14 cellular contexts compared by ENCODE assay signal in the genomic region with DNA sequence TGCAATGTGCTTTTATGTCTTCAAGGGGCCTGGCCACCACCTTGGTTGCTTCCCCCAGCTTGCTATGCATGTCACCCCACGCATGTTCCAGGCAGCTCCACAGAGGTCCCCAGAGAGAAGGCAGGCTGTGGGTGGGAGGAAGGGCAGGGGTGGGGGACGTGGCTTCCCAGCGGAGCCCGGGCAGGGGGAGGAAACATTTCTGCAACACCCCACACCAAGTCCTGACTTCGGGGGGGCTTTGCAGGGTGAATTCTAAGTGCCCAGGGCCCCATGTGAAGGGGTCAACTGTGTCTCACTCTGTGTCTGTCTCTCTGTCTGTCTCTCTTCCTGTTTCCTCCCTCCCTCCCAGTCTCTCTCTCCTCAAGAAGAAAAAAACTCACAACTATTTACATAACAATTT. TPM values are rescaled to one million over a fixed set of nuclear protein-coding genes. Genes with fewer than 3 reads are reported as not detected.
DNase-seq lines count a peak whose midpoint lies in the region; TF ChIP-seq lines count a peak whose summit lies in the region.
"Had no signal": no experiment of that assay in that cellular context is flagged by ENCODE, and none has a peak within 500 bp of the region (broad histone marks: within the 10 kb centered on the region; RNA-seq: fewer than 3 reads in every experiment).

No MANE protein-coding gene starts in this region.

- no peak overlapping the region for H2BK15ac ChIP-seq in mesendoderm (replicated peaks; ENCODE audit: low read depth)

- H4K8ac ChIP-seq in mesendoderm (ENCODE audit: low read depth, low read length) = no peak overlapping the region

- no peak overlapping the region for H3K9ac ChIP-seq in mesendoderm (ENCODE audit: low read length)

- no peak overlapping the region for H4K5ac ChIP-seq in mesendoderm (ENCODE audit: low read length)

- peak overlapping the region in 3 of 4 donors; percentile 53 to 78 (median 57) for H3K27ac ChIP-seq in esophagus squamous epithelium
- no peak overlapping the region for H3K27ac ChIP-seq in mesendoderm (ENCODE audit: low read depth, low read length)

- H3K36me3 Mint-ChIP-seq in activated T-cell treated with anti-CD3 and anti-CD28 coated beads, Interleukin-2, amount 50 U/mL, for 24 hours (ENCODE audit: low read depth) = no peaks in the 10 kb centered on the region
- H3K36me3 Mint-ChIP-seq: activated naive CD4-positive, alpha-beta T cell treated with anti-CD3 and anti-CD28 coated beads, Interleukin-2, amount 50 U/mL, for 72 hours had no signal

- no peak overlapping the region for H2BK5ac ChIP-seq in mesendoderm (ENCODE audit: low read length)

- WGBS in esophagus squamous epithelium, 2 donors = 11 to 53% methylated on average over 1 to 2 of the region's 5 CpGs
- WGBS in mesendoderm (ENCODE audit: extremely low coverage, insufficient coverage, low lambda C conversion rate) = no CpG with 5 or more reads among the region's 5 CpGs

- intact Hi-C loops in esophagus squamous epithelium (cut with DNase I) = no loop called here

- peaks cover 0 to 34% (median 6%) of the 10 kb centered on the region in 3 donors for H3K4me1 ChIP-seq in esophagus squamous epithelium
- peaks cover 5% of the 10 kb centered on the region for H3K4me1 ChIP-seq in mesendoderm (ENCODE audit: control insufficient read depth, low read depth, low read length)
- H3K4me1 ChIP-seq: prostate gland had no signal

- no peaks in the 10 kb centered on the region for H3K27me3 ChIP-seq in esophagus squamous epithelium
- H3K27me3 ChIP-seq in mesendoderm (ENCODE audit: insufficient read depth, low read length, poor library complexity) = no peaks in the 10 kb centered on the region

- H3K4ac ChIP-seq in mesendoderm (ENCODE audit: low read depth, low read length) = no peak overlapping the region

- H3K4me1 Mint-ChIP-seq in activated T-cell treated with anti-CD3 and anti-CD28 coated beads, Interleukin-2, amount 50 U/mL, for 24 hours (ENCODE audit: low read depth) = peaks cover 12% of the 10 kb centered on the region

- no peak for TF ChIP-seq CTCF in esophagus squamous epithelium (IDR thresholded peaks at IDR 0.05)

- H3K27ac Mint-ChIP-seq in activated T-cell treated with anti-CD3 and anti-CD28 coated beads, Interleukin-2, amount 50 U/mL, for 24 hours = peak overlapping the region; percentile 11
- H3K27ac Mint-ChIP-seq: activated naive CD4-positive, alpha-beta T cell treated with anti-CD3 and anti-CD28 coated beads, Interleukin-2, amount 50 U/mL, for 72 hours had no signal

- no peak overlapping the region for H3K4me3 Mint-ChIP-seq in activated T-cell treated with anti-CD3 and anti-CD28 coated beads, Interleukin-2, amount 50 U/mL, for 24 hours

- no peaks in the 10 kb centered on the region for H3K79me1 ChIP-seq in mesendoderm (ENCODE audit: low read length)

- peaks cover 2% of the 10 kb centered on the region for H3K27me3 Mint-ChIP-seq in activated T-cell treated with anti-CD3 and anti-CD28 coated beads, Interleukin-2, amount 50 U/mL, for 24 hours

- no peaks in the 10 kb centered on the region for H3K9me3 ChIP-seq in esophagus squamous epithelium
- H3K9me3 ChIP-seq: prostate gland had no signal

- H3K4me3 ChIP-seq in esophagus squamous epithelium = no peak overlapping the region
- H3K4me3 ChIP-seq in mesendoderm (ENCODE audit: low read length) = no peak overlapping the region
- H3K4me3 ChIP-seq: prostate gland had no signal

- H2AK5ac ChIP-seq in mesendoderm (ENCODE audit: low read length) = no peak overlapping the region

- no peak for TF ChIP-seq POLR2A in esophagus squamous epithelium (IDR thresholded peaks at IDR 0.05)

- no peaks in the 10 kb centered on the region for H3K79me2 ChIP-seq in mesendoderm (ENCODE audit: control insufficient read depth, insufficient read depth, low read length)

- no peak for DNase-seq in activated T-cell treated with anti-CD3 and anti-CD28 coated beads, Interleukin-2, amount 50 U/mL, for 24 hours
- DNase-seq in activated T-cell treated with anti-CD3 and anti-CD28 coated beads, Interleukin-2, amount 50 U/mL, for 1 hour = no peak
- DNase-seq in esophagus squamous epithelium (lab: John Stamatoyannopoulos, UW) (no peak), mesendoderm (no peak), H4 (ENCODE audit: low spot score) (no peak), NCI-H1092 treated with DMSO at 0.1 percent for 48 hours (lab: John Stamatoyannopoulos, UW) (no peak), NCI-H2196 (lab: John Stamatoyannopoulos, UW; ENCODE audit: unreplicated experiment) (no peak), DMS79 (lab: John Stamatoyannopoulos, UW) (no peak)
- DNase-seq: ACHN; dermis blood vessel endothelial cell; NCI-H2107; stimulated activated CD4-positive, alpha-beta T cell treated with anti-CD3 and anti-CD28 coated beads, Interleukin-4, amount 100 ng/mL, for 4 hours had no signal

- no peaks in the 10 kb centered on the region for H3K9me3 Mint-ChIP-seq in activated T-cell treated with anti-CD3 and anti-CD28 coated beads, Interleukin-2, amount 50 U/mL, for 24 hours
- H3K9me3 Mint-ChIP-seq: activated naive CD4-positive, alpha-beta T cell treated with anti-CD3 and anti-CD28 coated beads, Interleukin-2, amount 50 U/mL, for 72 hours had no signal

- no peak overlapping the region for H3K4me2 ChIP-seq in mesendoderm (ENCODE audit: low read length)

- peak overlapping the region; percentile 54 for H3K56ac ChIP-seq in mesendoderm (ENCODE audit: low read length)

- H2BK120ac ChIP-seq in mesendoderm (ENCODE audit: low read depth, low read length) = no peak overlapping the region

- H3K23ac ChIP-seq in mesendoderm (ENCODE audit: low read length) = peak overlapping the region; percentile 3

- peak overlapping the region; percentile 16 for H3K18ac ChIP-seq in mesendoderm (ENCODE audit: low read length)

- H3K36me3 ChIP-seq in esophagus squamous epithelium (no peaks in the 10 kb centered on the region), mesendoderm (ENCODE audit: control insufficient read depth, insufficient read depth, low read length) (no peaks in the 10 kb centered on the region)
- H3K36me3 ChIP-seq: prostate gland had no signal

RNA-seq across cellular contexts. Expression of a gene that starts 39.6 kb away (rescaled TPM):
- 100 to 1,000 TPM in 1 of 4 donors, 10 to 100 TPM in 3; 43.5 to 249 (median 65.5) TPM for total RNA-seq in esophagus squamous epithelium
- 28.7 TPM for polyA plus RNA-seq in mesendoderm (2013, experiment 1 of 2)
- 28.9 TPM for polyA plus RNA-seq in mesendoderm (2013, experiment 2 of 2)
- total RNA-seq in H4 (2014; rRNA removed; shearing (Covaris generic)) = 4.7 and 5.6 TPM in 2 replicates

RNA-seq across cellular contexts. Expression of a gene that starts 49.7 kb away (rescaled TPM):
- total RNA-seq in esophagus squamous epithelium = 10 to 100 TPM; 11.2 to 20.8 (median 15.8) TPM
- polyA plus RNA-seq in mesendoderm (2013, experiment 1 of 2) = 11.9 TPM
- 11.9 TPM for polyA plus RNA-seq in mesendoderm (2013, experiment 2 of 2)
- total RNA-seq in H4 (2014; rRNA removed; shearing (Covaris generic)) = 18.4 TPM in 2 replicates
